Comparison of ENCODE assay signal across 1 cellular context in genomic region chr12:40993158-40993557, GRCh38.
TF ChIP-seq lines count a peak whose summit lies in the region.

No MANE protein-coding gene starts in this region.

TF ChIP-seq in SK-N-SH, 30 proteins besides CTCF, POLR2A, EP300 and RAD21 (continued from another document):
- no peak for TF ChIP-seq REST (IDR thresholded peaks at IDR 0.05; ENCODE audit: low read depth, low read length)
